Comparison of ENCODE assay signal across 17 cellular contexts in the genomic region with DNA sequence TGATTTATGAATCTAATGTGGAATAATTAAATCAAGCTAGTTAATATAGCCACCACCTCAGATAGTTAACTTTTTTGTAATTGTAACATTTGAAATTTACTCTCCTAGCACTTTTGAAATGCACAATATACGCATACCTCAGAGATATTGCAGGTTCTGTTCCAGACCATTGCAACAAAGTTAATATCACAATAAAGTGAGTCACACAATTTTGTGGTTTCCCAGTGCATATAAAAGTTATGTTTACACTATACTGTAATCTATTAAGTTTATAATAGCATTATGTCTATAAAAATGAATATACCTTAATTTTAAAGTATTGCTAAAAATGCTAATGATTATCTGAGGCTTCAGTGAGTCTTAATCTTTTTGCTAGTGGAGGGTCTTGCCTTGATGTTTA.
DNase-seq lines count a peak whose midpoint lies in the region; TF ChIP-seq lines count a peak whose summit lies in the region.
"Had no signal": no experiment of that assay in that cellular context is flagged by ENCODE, and none has a peak within 500 bp of the region (broad histone marks: within the 10 kb centered on the region; RNA-seq: fewer than 3 reads in every experiment).

No MANE protein-coding gene starts in this region.

- H3K36me3 ChIP-seq in osteoblast (ENCODE audit: insufficient read depth, low read length): no peaks in the 10 kb centered on the region
- H3K36me3 ChIP-seq: BE2C, heart right ventricle had no signal

- H3K27me3 ChIP-seq in osteoblast (ENCODE audit: insufficient read depth, low read length): no peaks in the 10 kb centered on the region
- H3K27me3 ChIP-seq: BE2C had no signal

- no peak for TF ChIP-seq CTCF in epithelial cell of esophagus (IDR thresholded peaks at IDR 0.05; ENCODE audit: insufficient read depth, low read depth, low read length, missing control alignments)
- TF ChIP-seq CTCF in osteoblast (IDR thresholded peaks at IDR 0.05; ENCODE audit: extremely low read depth, low read depth, low read length): no peak

- H3K4me2 ChIP-seq in osteoblast (ENCODE audit: insufficient read depth, low read length): peak overlapping the region; percentile 77

- no peak overlapping the region for H2AFZ ChIP-seq in osteoblast (ENCODE audit: low read length)

- no peaks in the 10 kb centered on the region for H4K20me1 ChIP-seq in osteoblast (ENCODE audit: insufficient read depth, low read length)

- H3K9me3 ChIP-seq in osteoblast (ENCODE audit: low read depth, low read length): no peaks in the 10 kb centered on the region
- H3K9me3 ChIP-seq: BE2C had no signal

- peak; percentile 75 for DNase-seq in ELR (ENCODE audit: low read depth)
- peak; percentile 8 for DNase-seq in RPMI7951 (ENCODE audit: low read depth)
- DNase-seq in epithelial cell of esophagus (ENCODE audit: low read depth): peak; percentile 75
- no peak for DNase-seq in osteoblast (ENCODE audit: insufficient read length, low spot score, missing footprints)
- no peak for DNase-seq in KG1 (lab: John Stamatoyannopoulos, UW)
- DNase-seq in NCI-H526 (lab: John Stamatoyannopoulos, UW): no peak
- no peak for DNase-seq in HEK293T (ENCODE audit: extremely low spot score)
- DNase-seq in KBM-7: no peak
- DNase-seq: BE2C; dorsolateral prefrontal cortex; heart right ventricle; NCI-H2029; NCI-H446 treated with DMSO at 0.1 percent for 48 hours; Right ventricle myocardium superior; stimulated activated CD4-positive, alpha-beta T cell treated with anti-CD3 and anti-CD28 coated beads, Interleukin-4, amount 100 ng/mL, for 24 hours had no signal

- CTCF ChIA-PET in HEK293T (lab: Yijun Ruan, JAX): no interaction called here

- H3K27ac ChIP-seq in osteoblast (ENCODE audit: low read depth, low read length): peak overlapping the region; percentile 84
- H3K27ac ChIP-seq: dorsolateral prefrontal cortex, heart right ventricle, skin epidermis, VCaP had no signal

- no peaks in the 10 kb centered on the region for H3K79me2 ChIP-seq in osteoblast (ENCODE audit: insufficient read depth, low read length)

- no peak overlapping the region for H3K4me3 ChIP-seq in epithelial cell of esophagus (ENCODE audit: low read length)
- no peak overlapping the region for H3K4me3 ChIP-seq in osteoblast (ENCODE audit: insufficient read depth, low read length)
- H3K4me3 ChIP-seq: dorsolateral prefrontal cortex, heart right ventricle, skin epidermis had no signal

- in situ Hi-C loops in KBM-7 (cut with MboI; ENCODE audit: low pct_unique_long_range_greater_than_20kb, low sequenced_read_pairs): no loop called here

- POLR2A ChIA-PET in HEK293T (lab: Yijun Ruan, JAX): no interaction called here

- H3K4me1 ChIP-seq in osteoblast (ENCODE audit: insufficient read depth, low read length): peaks cover 24% of the 10 kb centered on the region
- H3K4me1 ChIP-seq: BE2C had no signal

TF ChIP-seq in HEK293T, 16 proteins besides CTCF, POLR2A, EP300 and RAD21:
- no peak for TF ChIP-seq FOXA1 (IDR thresholded peaks at IDR 0.05)
- no peak for TF ChIP-seq ARNT (IDR thresholded peaks at IDR 0.05)
- TF ChIP-seq CTBP1 (IDR thresholded peaks at IDR 0.05; ENCODE audit: borderline replicate concordance): no peak
- TF ChIP-seq ELF4 (IDR thresholded peaks at IDR 0.05): no peak
- no peak for TF ChIP-seq HDGF (IDR thresholded peaks at IDR 0.05; ENCODE audit: borderline replicate concordance)
- no peak for TF ChIP-seq TARDBP (IDR thresholded peaks at IDR 0.05)
- no peak for TF ChIP-seq NFRKB (IDR thresholded peaks at IDR 0.05)
- TF ChIP-seq FOXK2 (IDR thresholded peaks at IDR 0.05): no peak
- TF ChIP-seq LEF1 (IDR thresholded peaks at IDR 0.05; ENCODE audit: borderline replicate concordance): no peak
- TF ChIP-seq FOXM1 (IDR thresholded peaks at IDR 0.05; ENCODE audit: borderline replicate concordance): no peak
- TF ChIP-seq SUZ12 (IDR thresholded peaks at IDR 0.05): no peak
- no peak for TF ChIP-seq SP1 (IDR thresholded peaks at IDR 0.05)
- TF ChIP-seq, protein P1, sequence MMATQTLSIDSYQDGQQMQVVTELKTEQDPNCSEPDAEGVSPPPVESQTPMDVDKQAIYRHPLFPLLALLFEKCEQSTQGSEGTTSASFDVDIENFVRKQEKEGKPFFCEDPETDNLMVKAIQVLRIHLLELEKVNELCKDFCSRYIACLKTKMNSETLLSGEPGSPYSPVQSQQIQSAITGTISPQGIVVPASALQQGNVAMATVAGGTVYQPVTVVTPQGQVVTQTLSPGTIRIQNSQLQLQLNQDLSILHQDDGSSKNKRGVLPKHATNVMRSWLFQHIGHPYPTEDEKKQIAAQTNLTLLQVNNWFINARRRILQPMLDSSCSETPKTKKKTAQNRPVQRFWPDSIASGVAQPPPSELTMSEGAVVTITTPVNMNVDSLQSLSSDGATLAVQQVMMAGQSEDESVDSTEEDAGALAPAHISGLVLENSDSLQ (IDR thresholded peaks at IDR 0.05): no peak
- TF ChIP-seq BHLHE40 (IDR thresholded peaks at IDR 0.05; ENCODE audit: borderline replicate concordance): no peak

Comparison
In these comparisons a context has a peak if more than half of its experiments do, and no peak if none do; other contexts are left out.
1. DNase-seq: peak in ELR (single experiment), RPMI7951 (single experiment) and epithelial cell of esophagus (single experiment); none in osteoblast (single experiment), KG1 (single experiment), NCI-H526 (0 of 2), HEK293T (single experiment) and KBM-7 (single experiment).